ENCODE assay signal across 25 cellular contexts in genomic region chr5:150309898-150310269, GRCh38. TPM values are rescaled to one million over a fixed set of nuclear protein-coding genes. Genes with fewer than 3 reads are reported as not detected.
DNase-seq lines count a peak whose midpoint lies in the region; TF ChIP-seq lines count a peak whose summit lies in the region.
"Had no signal": no experiment of that assay in that cellular context is flagged by ENCODE, and none has a peak within 500 bp of the region (broad histone marks: within the 10 kb centered on the region; RNA-seq: fewer than 3 reads in every experiment).

No MANE protein-coding gene starts in this region.

- peak overlapping the region; percentile 45 for H3K27ac ChIP-seq in ectodermal cell (ENCODE audit: insufficient read depth, low read depth, low read length, poor library complexity, severe bottlenecking)
- peak overlapping the region; percentile 40 for H3K27ac ChIP-seq in smooth muscle cell (ENCODE audit: low read depth)
- H3K27ac ChIP-seq: 22Rv1, GM23248, KMS-11, PC-9, SJCRH30 had no signal

- H3K27me3 ChIP-seq in ectodermal cell (ENCODE audit: control insufficient read depth, insufficient read depth, low read length, poor library complexity, severe bottlenecking) (no peaks in the 10 kb centered on the region), smooth muscle cell (ENCODE audit: low read depth) (no peaks in the 10 kb centered on the region)
- H3K27me3 ChIP-seq: SJCRH30 had no signal

- no peak overlapping the region for H3K4me2 ChIP-seq in smooth muscle cell
- H3K4me2 ChIP-seq: KMS-11, PC-9 had no signal

- no peaks in the 10 kb centered on the region for H4K20me1 ChIP-seq in smooth muscle cell (ENCODE audit: low read depth)

- H3K9ac ChIP-seq in smooth muscle cell (ENCODE audit: low read depth), result no peak overlapping the region
- H3K9ac ChIP-seq: GM23248, KMS-11 had no signal

- TF ChIP-seq CTCF in smooth muscle cell (IDR thresholded peaks at IDR 0.05; ENCODE audit: borderline replicate concordance, insufficient read depth, poor library complexity, severe bottlenecking), result no peak

- CTCF ChIA-PET in HEK293T (lab: Yijun Ruan, JAX), result no interaction called here

- H3K4me1 ChIP-seq in ectodermal cell (ENCODE audit: control insufficient read depth, insufficient read depth, low read length), result peaks cover 11% of the 10 kb centered on the region
- peaks cover 6% of the 10 kb centered on the region for H3K4me1 ChIP-seq in smooth muscle cell (ENCODE audit: low read depth)

- POLR2A ChIA-PET in HEK293T (lab: Yijun Ruan, JAX), result no interaction called here

- 45 to 66% methylated on average over 1 to 2 of the region's 2 CpGs for WGBS in ectodermal cell, 2 experiments
- 27% methylated on average over 2 of the region's 2 CpGs for WGBS in smooth muscle cell (ENCODE audit: low lambda C conversion rate)

- no peak overlapping the region for H2AFZ ChIP-seq in smooth muscle cell (ENCODE audit: low read depth)
- H2AFZ ChIP-seq: GM23248, PC-9 had no signal

- H3K4me3 ChIP-seq in ectodermal cell (ENCODE audit: insufficient read depth, low read depth, low read length) (no peak overlapping the region), smooth muscle cell (no peak overlapping the region)
- H3K4me3 ChIP-seq: GM23248, PC-9, SJCRH30 had no signal

- no peaks in the 10 kb centered on the region for H3K36me3 ChIP-seq in ectodermal cell (ENCODE audit: control insufficient read depth, insufficient read depth, low read length)
- no peaks in the 10 kb centered on the region for H3K36me3 ChIP-seq in smooth muscle cell (ENCODE audit: low read depth)
- H3K36me3 ChIP-seq: SJCRH30 had no signal

- H3K9me3 ChIP-seq in ectodermal cell (ENCODE audit: control insufficient read depth, low read length) (no peaks in the 10 kb centered on the region), smooth muscle cell (replicated peaks; ENCODE audit: low read depth) (no peaks in the 10 kb centered on the region)
- H3K9me3 ChIP-seq: SJCRH30 had no signal

- peak; percentile 13 for DNase-seq in NCI-H1436 (lab: John Stamatoyannopoulos, UW)
- no peak for DNase-seq in NCI-H1436 treated with DMSO at 0.1 percent for 48 hours (lab: John Stamatoyannopoulos, UW)
- no peak for DNase-seq in HEK293T (ENCODE audit: extremely low spot score)
- no peak for DNase-seq in smooth muscle cell (lab: John Stamatoyannopoulos, UW; ENCODE audit: unreplicated experiment)
- DNase-seq in NCI-H128 (lab: John Stamatoyannopoulos, UW; ENCODE audit: unreplicated experiment), result no peak
- DNase-seq in hypothalamus (lab: John Stamatoyannopoulos, UW), result no peak
- DNase-seq in OCI-M1 (lab: John Stamatoyannopoulos, UW), result no peak
- DNase-seq: CD4-positive, alpha-beta T cell; H7; HFFc6; NCI-H1105; NCI-H1694; NCI-H2081; NCI-H345; NCI-H510A treated with DMSO at 0.1 percent for 48 hours; NCI-H748 treated with DMSO at 0.1 percent for 48 hours; NK-92 treated with Interleukin-12 subunit alpha and Interleukin-12 subunit beta, amount 100 ng/mL, for 24 hours; PC-9 had no signal

- peaks cover 11% of the 10 kb centered on the region for H3F3A ChIP-seq in smooth muscle cell (ENCODE audit: low read depth)

- no peaks in the 10 kb centered on the region for H3K79me2 ChIP-seq in smooth muscle cell (ENCODE audit: low read depth)

TF ChIP-seq in HEK293T, 16 proteins besides CTCF, POLR2A, EP300 and RAD21:
- TF ChIP-seq CTBP1 (IDR thresholded peaks at IDR 0.05; ENCODE audit: borderline replicate concordance), result no peak
- no peak for TF ChIP-seq FOXK2 (IDR thresholded peaks at IDR 0.05)
- TF ChIP-seq PKNOX1 (IDR thresholded peaks at IDR 0.05), result peak; percentile 70

RNA-seq across cellular contexts. Expression of gene ARSI, which starts 7.2 kb away (rescaled TPM):
- polyA plus RNA-seq in ectodermal cell (2013, experiment 1 of 4), result 13.1 TPM
- 14.9 TPM for polyA plus RNA-seq in ectodermal cell (2013, experiment 2 of 4)
- 10.5 TPM for polyA plus RNA-seq in ectodermal cell (2013, experiment 3 of 4)
- polyA plus RNA-seq in ectodermal cell (2013, experiment 4 of 4), result 10.9 TPM
- 68.9 and 72.8 TPM in 2 replicates for total RNA-seq in smooth muscle cell
- 55.9 and 87.6 TPM in 2 replicates for polyA plus RNA-seq in smooth muscle cell
- total RNA-seq: RPMI7951 had no signal
- polyA plus RNA-seq: IgD-negative memory B cell had no signal

RNA-seq across cellular contexts. Expression of gene CAMK2A, which starts 20.3 kb away (rescaled TPM):
- 2.3 TPM for polyA plus RNA-seq in ectodermal cell (2013, experiment 1 of 4)
- polyA plus RNA-seq in ectodermal cell (2013, experiment 2 of 4), result 3.4 TPM
- 2.9 TPM for polyA plus RNA-seq in ectodermal cell (2013, experiment 3 of 4)
- polyA plus RNA-seq in ectodermal cell (2013, experiment 4 of 4), result 2.7 TPM
- total RNA-seq in smooth muscle cell, result 1.6 and 2.2 TPM in 2 replicates
- polyA plus RNA-seq in smooth muscle cell, result 0.83 and 1.1 TPM in 2 replicates
- polyA plus RNA-seq: GM23248, IgD-negative memory B cell had no signal

RNA-seq across cellular contexts. Expression of gene TCOF1, which starts 47.6 kb away (rescaled TPM):
- polyA plus RNA-seq in ectodermal cell (2013, experiment 1 of 4), result 88.2 TPM
- 73.4 TPM for polyA plus RNA-seq in ectodermal cell (2013, experiment 2 of 4)
- polyA plus RNA-seq in ectodermal cell (2013, experiment 3 of 4), result 61.1 TPM
- polyA plus RNA-seq in ectodermal cell (2013, experiment 4 of 4), result 60.8 TPM
- 12.7 and 16.0 TPM in 2 replicates for total RNA-seq in smooth muscle cell
- polyA plus RNA-seq in smooth muscle cell, result 25.9 and 27.6 TPM in 2 replicates
